In genomic region chr15:89575146-89575655, GRCh38 we compare ENCODE assay signal across 8 cellular contexts. TPM values are rescaled to one million over a fixed set of nuclear protein-coding genes. Genes with fewer than 3 reads are reported as not detected.
A peak's percentile ranks its signal among the peaks of the same experiment; 100 is the strongest.
DNase-seq lines count a peak whose midpoint lies in the region; ATAC-seq and TF ChIP-seq lines count a peak whose summit lies in the region.

TSS of gene TICRR (plus strand) at chr15:89575469. CDS start at chr15:89575587, 118 bp downstream.

- WGBS in ovary, 3 donors: 0 to 1% (median 0%) methylated on average over 20 to 37 of the region's 37 CpGs

- TF ChIP-seq CTCF in GM12864 (IDR thresholded peaks at IDR 0.05; ENCODE audit: low read depth, low read length, missing control alignments): no peak
- no peak for TF ChIP-seq CTCF in ovary (IDR thresholded peaks at IDR 0.05)
- TF ChIP-seq CTCF in tibial artery (IDR thresholded peaks at IDR 0.05): peak in 1 of 2 experiments; percentile 15

- ATAC-seq in HG02678 (IDR thresholded peaks at IDR 0.05; ENCODE audit: unreplicated experiment): peak; percentile 97
- peak; percentile 96 for ATAC-seq in activated naive CD4-positive, alpha-beta T cell treated with anti-CD3 and anti-CD28 coated beads, Interleukin-2, amount 50 U/mL, for 72 hours
- ATAC-seq in Right ventricle myocardium inferior: peak; percentile 99

- TF ChIP-seq POLR2A in ovary (IDR thresholded peaks at IDR 0.05): no peak

- H3K36me3 ChIP-seq in ovary (no peaks in the 10 kb centered on the region), tibial artery (no peaks in the 10 kb centered on the region)

- peak within 1 kb of the TSS; percentile 66 to 83 for H3K27ac Mint-ChIP-seq in activated naive CD4-positive, alpha-beta T cell treated with anti-CD3 and anti-CD28 coated beads, Interleukin-2, amount 50 U/mL, for 72 hours

- TF ChIP-seq EP300 in ovary (IDR thresholded peaks at IDR 0.05): no peak

- peak within 1 kb of the TSS; percentile 86 for H3K4me3 ChIP-seq in GM12864 (ENCODE audit: low read depth, low read length)
- H3K4me3 ChIP-seq in ovary: peak within 1 kb of the TSS; percentile 72
- H3K4me3 ChIP-seq in tibial artery: peak within 1 kb of the TSS; percentile 59 to 61

- no peaks in the 10 kb centered on the region for H3K9me3 ChIP-seq in ovary
- no peaks in the 10 kb centered on the region for H3K9me3 ChIP-seq in tibial artery

- intact Hi-C loops in Right ventricle myocardium inferior (cut with DNase I): no loop called here
- intact Hi-C loops in ovary (cut with DNase I): no loop called here
- intact Hi-C loops in tibial artery (cut with DNase I; ENCODE audit: low total_unique reads): no loop called here

- H3K36me3 Mint-ChIP-seq in activated naive CD4-positive, alpha-beta T cell treated with anti-CD3 and anti-CD28 coated beads, Interleukin-2, amount 50 U/mL, for 72 hours: peaks cover 23 to 40% of the 10 kb centered on the region in 2 donors

- H3K27me3 ChIP-seq in ovary (no peaks in the 10 kb centered on the region), tibial artery (no peaks in the 10 kb centered on the region)

- H3K27ac ChIP-seq in ovary (no peak within 1 kb of the TSS), tibial artery (no peak within 1 kb of the TSS)

- peak; percentile 99 for DNase-seq in GM12864 (ENCODE audit: low read depth)
- peak; percentile 95 for DNase-seq in NCI-H1105 treated with DMSO at 0.1 percent for 48 hours (lab: John Stamatoyannopoulos, UW)
- DNase-seq in SKM-1 treated with dmso at 0.1 percent for 144 hours (lab: John Stamatoyannopoulos, UW; ENCODE audit: unreplicated experiment): peak; percentile 99
- DNase-seq in activated naive CD4-positive, alpha-beta T cell treated with anti-CD3 and anti-CD28 coated beads, Interleukin-2, amount 50 U/mL, for 72 hours (ENCODE audit: low spot score in 2 of 2): peak; percentile 89 to 97
- peak; percentile 95 for DNase-seq in Right ventricle myocardium inferior (ENCODE audit: missing footprints)
- DNase-seq in ovary: peak; percentile 93 to 96 (median 95)
- peak; percentile 94 to 97 for DNase-seq in tibial artery

- no peaks in the 10 kb centered on the region for H3K4me1 ChIP-seq in ovary (ENCODE audit: insufficient read depth)
- peaks cover 0 to 11% (median 9%) of the 10 kb centered on the region in 4 donors for H3K4me1 ChIP-seq in tibial artery

- H3K9me3 Mint-ChIP-seq in activated naive CD4-positive, alpha-beta T cell treated with anti-CD3 and anti-CD28 coated beads, Interleukin-2, amount 50 U/mL, for 72 hours: no peaks in the 10 kb centered on the region

RNA-seq across cellular contexts. Expression of gene TICRR, which starts in this region (rescaled TPM):
- 10 to 100 TPM; 22.8 to 30.8 TPM for total RNA-seq in activated naive CD4-positive, alpha-beta T cell treated with anti-CD3 and anti-CD28 coated beads, Interleukin-2, amount 50 U/mL, for 72 hours
- total RNA-seq in Right ventricle myocardium inferior: 0.16 TPM
- under 1 TPM; 0.08 to 0.32 (median 0.15) TPM for total RNA-seq in ovary
- polyA plus RNA-seq in ovary: under 1 TPM; 0.25 to 0.31 TPM

Comparison
In these comparisons a context has a peak if more than half of its experiments do, and no peak if none do; other contexts are left out.
1. RNA of gene TICRR (total RNA-seq): 22.8 to 30.8 TPM in activated naive CD4-positive, alpha-beta T cell treated with anti-CD3 and anti-CD28 coated beads, Interleukin-2, amount 50 U/mL, for 72 hours; 0.16 TPM in Right ventricle myocardium inferior (single experiment) and 0.08 to 0.32 TPM in ovary; every median in the first group is over 10 times any median in the second.
2. Peak in DNase-seq and ATAC-seq in Right ventricle myocardium inferior; RNA of the gene not detected or under 1 TPM.
3. Peak in DNase-seq and H3K4me3 ChIP-seq in ovary; RNA of the gene not detected or under 1 TPM.
4. Peak in every context shown above with its lines, with median percentiles within 50 percentile points of each other: DNase-seq, H3K4me3 ChIP-seq and ATAC-seq.